10 cellular contexts compared by ENCODE assay signal in the genomic region with DNA sequence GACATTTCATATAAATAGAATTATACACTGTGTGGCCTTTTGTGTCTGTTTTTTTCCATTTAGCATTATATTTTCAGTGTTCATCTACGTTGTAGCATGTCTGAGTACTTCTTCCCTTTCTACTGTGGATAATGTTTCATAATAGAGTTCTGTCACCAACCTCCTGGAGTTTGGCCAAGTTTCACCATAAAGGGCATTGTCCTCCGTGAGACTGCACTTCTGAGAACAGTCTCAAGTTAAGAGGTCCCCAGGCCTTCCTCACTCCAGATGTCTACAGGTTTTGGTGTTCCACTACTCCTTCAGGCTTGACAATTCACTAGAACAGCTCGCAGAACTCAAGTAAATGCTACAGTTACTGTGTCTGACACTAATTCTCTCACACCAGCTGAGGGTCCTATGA. TPM values are rescaled to one million over a fixed set of nuclear protein-coding genes. Genes with fewer than 3 reads are reported as not detected.
DNase-seq lines count a peak whose midpoint lies in the region; ATAC-seq and TF ChIP-seq lines count a peak whose summit lies in the region.
"Had no signal": no experiment of that assay in that cellular context is flagged by ENCODE, and none has a peak within 500 bp of the region (broad histone marks: within the 10 kb centered on the region; RNA-seq: fewer than 3 reads in every experiment).

No MANE protein-coding gene starts in this region.

- H3K27me3 Mint-ChIP-seq in Calu3 (ENCODE audit: unreplicated experiment) (no peaks in the 10 kb centered on the region), H9 (ENCODE audit: low read depth) (peaks cover 9% of the 10 kb centered on the region)

- no peak overlapping the region for H4K5ac ChIP-seq in H9 (ENCODE audit: insufficient read length, low read depth, low read length)

- no peak overlapping the region for H3K56ac ChIP-seq in H9 (ENCODE audit: insufficient read length, low read depth, low read length)

- H3K4me1 Mint-ChIP-seq in Calu3 (ENCODE audit: low read depth, unreplicated experiment) (peaks cover 15% of the 10 kb centered on the region), H9 (peaks cover 5 to 6% of the 10 kb centered on the region in 2 experiments)
- H3K4me1 Mint-ChIP-seq: nephron had no signal

- CTCF ChIA-PET in Calu3 (lab: Charles Lee): interaction anchor here (0.7 to 1.0 kb wide), 3 partner anchors 14 to 223 kb away, joined by 3 to 5 read pairs (median 3); no protein-coding TSS in a partner anchor

- H3K18ac ChIP-seq in H9 (ENCODE audit: insufficient read length, low read depth, low read length): no peak overlapping the region

- H4K8ac ChIP-seq in H9 (replicated peaks; ENCODE audit: insufficient read length, low read depth, low read length): no peak overlapping the region

- peak overlapping the region in 1 of 2 donors; percentile 83 for H3K27ac ChIP-seq in left lung
- no peak overlapping the region for H3K27ac ChIP-seq in ovary
- H3K27ac ChIP-seq in H9 (ENCODE audit: insufficient read length, low read depth, low read length): no peak overlapping the region

- no TSS peak for BruUV-seq in Calu3 (replicated peaks; lab: Mats Ljungman, UMichigan)

- H3K27me3 ChIP-seq in left lung: no peaks in the 10 kb centered on the region
- no peaks in the 10 kb centered on the region for H3K27me3 ChIP-seq in ovary
- H3K27me3 ChIP-seq in H9 (ENCODE audit: insufficient read depth, low read length): no peaks in the 10 kb centered on the region

- ATAC-seq in left lung (peak; percentile 75), GM21515 (IDR thresholded peaks at IDR 0.05; ENCODE audit: unreplicated experiment) (no peak)

- no peaks in the 10 kb centered on the region for H3K79me2 ChIP-seq in H9 (ENCODE audit: insufficient read depth, low read length)

- peak; percentile 63 for DNase-seq in Calu3
- peak; percentile 87 for DNase-seq in SIG-M5 (lab: John Stamatoyannopoulos, UW)
- peak in 1 of 2 donors; percentile 54 for DNase-seq in left lung
- no peak for DNase-seq in ovary
- no peak for DNase-seq in H9
- DNase-seq: activated naive CD4-positive, alpha-beta T cell treated with Interleukin-2 at 50 U/mL for 16 hours; NCI-H1048 had no signal

- no peak overlapping the region for H2AK5ac ChIP-seq in H9 (ENCODE audit: insufficient read length, low read length)

- no peak overlapping the region for H3K4me2 ChIP-seq in H9 (ENCODE audit: insufficient read depth, insufficient read length, low read length)

- no peak overlapping the region for H2BK120ac ChIP-seq in H9 (ENCODE audit: low read depth, low read length, poor library complexity, severe bottlenecking)

- H2BK15ac ChIP-seq in H9 (ENCODE audit: low read depth, low read length): no peak overlapping the region

- H3K4me3 ChIP-seq in left lung: no peak overlapping the region
- H3K4me3 ChIP-seq in ovary: no peak overlapping the region

- H3K14ac ChIP-seq in H9 (ENCODE audit: insufficient read depth, low read length): no peak overlapping the region

- no peak overlapping the region for H2BK12ac ChIP-seq in H9 (ENCODE audit: insufficient read length, low read depth, low read length)

- TF ChIP-seq CTCF in Calu3 (IDR thresholded peaks at IDR 0.05; ENCODE audit: unreplicated experiment) (no peak), left lung (IDR thresholded peaks at IDR 0.05) (no peak), ovary (IDR thresholded peaks at IDR 0.05) (no peak), H9 (conservative IDR thresholded peaks at IDR 0.05) (no peak)

- no peak overlapping the region for H3K9ac ChIP-seq in H9 (ENCODE audit: extremely low read depth, insufficient read length, low read length)

- TF ChIP-seq EP300 in ovary (IDR thresholded peaks at IDR 0.05): no peak

- H2BK5ac ChIP-seq in H9 (ENCODE audit: insufficient read length, low read length): no peak overlapping the region

- H3K9me3 Mint-ChIP-seq in Calu3 (ENCODE audit: low read depth, unreplicated experiment): no peaks in the 10 kb centered on the region
- no peaks in the 10 kb centered on the region; a peak in 1 of 5 replicates for H3K9me3 Mint-ChIP-seq in H9
- H3K9me3 Mint-ChIP-seq: nephron; T-helper 1 cell treated with Interleukin-12 subunit alpha and Interleukin-12 subunit beta and Interleukin-4 antibody, amounts not matched to agents 30 μg/mL and 1 μg/mL, for 36 hours had no signal

- no peak overlapping the region for H3K4ac ChIP-seq in H9 (ENCODE audit: low read depth, low read length)

- H3K79me1 ChIP-seq in H9 (ENCODE audit: insufficient read depth, low read depth, low read length, poor library complexity, severe bottlenecking): no peaks in the 10 kb centered on the region

- no peak overlapping the region for H4K91ac ChIP-seq in H9 (ENCODE audit: insufficient read length, low read depth, low read length)

- H3K23me2 ChIP-seq in H9 (ENCODE audit: insufficient read length, low read depth, low read length, poor library complexity, severe bottlenecking): no peaks in the 10 kb centered on the region

- H3K4me3 Mint-ChIP-seq in Calu3 (ENCODE audit: low read depth, unreplicated experiment): no peak overlapping the region
- no peak overlapping the region for H3K4me3 Mint-ChIP-seq in H9
- H3K4me3 Mint-ChIP-seq: nephron; T-helper 1 cell treated with Interleukin-12 subunit alpha and Interleukin-12 subunit beta and Interleukin-4 antibody, amounts not matched to agents 30 μg/mL and 1 μg/mL, for 36 hours had no signal

- H3K27ac Mint-ChIP-seq in Calu3 (ENCODE audit: unreplicated experiment) (peak overlapping the region; percentile 0), H9 (no peak overlapping the region)
- H3K27ac Mint-ChIP-seq: nephron; T-helper 1 cell treated with Interleukin-12 subunit alpha and Interleukin-12 subunit beta and Interleukin-4 antibody, amounts not matched to agents 30 μg/mL and 1 μg/mL, for 36 hours had no signal

- H3K9me3 ChIP-seq in left lung (no peaks in the 10 kb centered on the region), ovary (no peaks in the 10 kb centered on the region), H9 (ENCODE audit: control insufficient read depth, low read depth, low read length) (no peaks in the 10 kb centered on the region)

- no peak overlapping the region for H3T11ph ChIP-seq in H9 (ENCODE audit: low read length)

- H3K36me3 ChIP-seq in left lung: no peaks in the 10 kb centered on the region
- no peaks in the 10 kb centered on the region for H3K36me3 ChIP-seq in ovary

- intact Hi-C loops in Calu3 (cut with micrococcal nuclease; ENCODE audit: unreplicated experiment): no loop called here
- intact Hi-C loops in left lung (cut with DNase I): no loop called here
- intact Hi-C loops in ovary (cut with DNase I): no loop called here

- peaks cover 4 to 55% of the 10 kb centered on the region in 2 donors for H3K4me1 ChIP-seq in left lung
- peaks cover 16% of the 10 kb centered on the region for H3K4me1 ChIP-seq in ovary (ENCODE audit: insufficient read depth)
- no peaks in the 10 kb centered on the region for H3K4me1 ChIP-seq in H9 (ENCODE audit: insufficient read depth, low read length)

- no peaks in the 10 kb centered on the region for H4K20me1 ChIP-seq in H9 (ENCODE audit: control insufficient read depth, insufficient read depth, insufficient read length)

- H3K36me3 Mint-ChIP-seq in Calu3 (ENCODE audit: insufficient read depth, unreplicated experiment) (no peaks in the 10 kb centered on the region), H9 (ENCODE audit: insufficient read depth in 1 of 3, low read depth in 3 of 3) (no peaks in the 10 kb centered on the region)

- no peak overlapping the region for H2AFZ ChIP-seq in H9 (ENCODE audit: low read length)

- H3K23ac ChIP-seq in H9 (ENCODE audit: insufficient read length, low read depth, low read length): no peak overlapping the region

- 79 to 87% (median 84%) methylated on average over 3 of the region's 3 CpGs for WGBS in ovary, 3 donors
- WGBS in H9 (ENCODE audit: extremely low coverage, insufficient read length, low lambda C conversion rate): no CpG with 5 or more reads among the region's 3 CpGs

- no peak for TF ChIP-seq POLR2A in ovary (IDR thresholded peaks at IDR 0.05)

- no peak overlapping the region for H2BK20ac ChIP-seq in H9 (ENCODE audit: low read depth, low read length, poor library complexity, severe bottlenecking)

RNA-seq across cellular contexts. Expression of a gene that starts 30.9 kb away (rescaled TPM):
- 80.6 and 93.6 TPM in 2 replicates for total RNA-seq in Calu3 (2022)
- total RNA-seq in left lung: 10 to 100 TPM; 78.6 to 82.8 TPM
- total RNA-seq in ovary: 10 to 100 TPM; 22.3 to 65.7 (median 47.1) TPM
- polyA plus RNA-seq in ovary: 10 to 100 TPM; 27.1 to 80.2 TPM
- total RNA-seq in H9 (2021): 92.0 and 92.3 TPM in 2 replicates

RNA-seq across cellular contexts. Expression of a gene that starts 31.1 kb away (rescaled TPM):
- total RNA-seq in Calu3 (2022) (15.1 and 15.7 TPM in 2 replicates), left lung (10 to 100 TPM; 19.6 to 23.2 TPM), ovary (10 to 100 TPM; 33.0 to 47.6 (median 39.5) TPM), H9 (2021) (23.8 and 23.9 TPM in 2 replicates)
- polyA plus RNA-seq in ovary: 10 to 100 TPM; 13.1 to 36.1 TPM

RNA-seq across cellular contexts. Expression of a gene that starts 37.4 kb away (rescaled TPM):
- total RNA-seq in Calu3 (2022) (0.73 and 1.1 TPM in 2 replicates), left lung (100 to 1,000 TPM in 1 of 2 donors, 10 to 100 TPM in 1; 76.8 to 252 TPM), ovary (10 to 100 TPM; 26.5 to 96.0 (median 48.6) TPM), H9 (2021) (0.13 TPM in 1 of 2 replicates, not detected in the other)
- polyA plus RNA-seq in ovary: 10 to 100 TPM in 1 of 2 donors, 1 to 10 TPM in 1; 8.7 to 37.7 TPM

RNA-seq across cellular contexts. Expression of a gene that starts 38.3 kb away (rescaled TPM):
- total RNA-seq in Calu3 (2022) (29.5 and 33.0 TPM in 2 replicates), left lung (10 to 100 TPM; 25.1 to 33.0 TPM), ovary (10 to 100 TPM; 11.7 to 34.4 (median 20.1) TPM), H9 (2021) (49.3 and 54.0 TPM in 2 replicates)
- 10 to 100 TPM; 16.9 to 33.2 TPM for polyA plus RNA-seq in ovary

RNA-seq across cellular contexts. Expression of a gene that starts 43.7 kb away (rescaled TPM):
- total RNA-seq in Calu3 (2022) (28.5 and 30.9 TPM in 2 replicates), left lung (10 to 100 TPM in 1 of 2 donors, 1 to 10 TPM in 1; 7.6 to 12.8 TPM), ovary (10 to 100 TPM; 12.2 to 62.8 (median 14.9) TPM), H9 (2021) (37.3 and 39.3 TPM in 2 replicates)
- 10 to 100 TPM in 1 of 2 donors, 1 to 10 TPM in 1; 8.0 to 33.2 TPM for polyA plus RNA-seq in ovary

Comparison
In these comparisons a context has a peak if more than half of its experiments do, and no peak if none do; other contexts are left out.
1. DNase-seq: peak in Calu3 (single experiment) and SIG-M5 (single experiment); none in ovary (0 of 5) and H9 (single experiment).
2. RNA of a gene that starts 37.4 kb away (total RNA-seq): 76.8 to 252 TPM in left lung and 26.5 to 96.0 TPM in ovary; 0.73 to 1.1 TPM in Calu3 and 0.13 TPM in H9; every median in the first group is over 10 times any median in the second.